ENCODE assay signal across 8 cellular contexts in the genomic region with DNA sequence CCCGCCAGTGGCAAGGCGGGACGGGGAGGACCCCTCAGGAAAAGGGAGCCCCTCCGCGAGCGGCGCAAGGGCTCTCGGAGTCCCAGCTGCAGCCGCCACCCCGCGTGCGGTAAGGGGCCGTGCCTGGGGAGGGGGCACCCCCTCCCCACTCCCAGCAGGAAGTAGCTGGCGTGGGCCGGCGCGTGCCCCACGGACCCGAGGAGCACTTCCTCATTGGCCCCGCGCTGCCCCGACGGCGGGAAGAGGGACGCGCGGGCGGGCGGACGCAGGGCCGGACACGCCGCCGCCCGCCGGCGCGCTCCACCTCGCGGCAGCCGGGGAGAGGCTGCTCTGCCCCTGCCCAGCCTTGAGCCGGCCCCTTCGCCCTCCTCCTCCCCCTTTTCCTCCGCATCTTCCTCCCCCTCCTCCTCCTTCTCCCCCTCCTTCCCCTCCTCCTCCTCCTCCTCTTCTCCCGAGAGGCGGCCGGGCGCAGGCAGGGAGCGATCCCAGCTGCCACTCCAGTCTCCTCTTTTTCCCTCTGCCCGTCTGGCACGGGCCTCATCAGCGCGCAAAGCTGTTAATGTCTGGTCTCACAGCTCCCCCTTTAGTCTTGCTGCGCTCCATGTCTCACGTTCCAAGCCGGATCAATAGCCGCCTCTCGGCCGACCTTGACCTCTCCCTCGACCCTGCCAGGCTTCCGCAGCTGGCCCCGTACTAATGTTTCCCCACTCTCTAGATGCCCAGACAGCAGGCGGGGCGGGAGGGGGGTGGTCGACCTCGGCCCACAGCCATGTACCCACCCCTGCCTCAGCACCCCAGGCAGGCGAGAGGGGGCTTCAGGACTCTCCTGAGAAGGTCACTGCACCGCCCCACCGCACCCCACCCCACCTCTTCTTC. TPM values are rescaled to one million over a fixed set of nuclear protein-coding genes. Genes with fewer than 3 reads are reported as not detected.
A peak's percentile ranks its signal among the peaks of the same experiment; 100 is the strongest.
DNase-seq lines count a peak whose midpoint lies in the region; ATAC-seq and TF ChIP-seq lines count a peak whose summit lies in the region.

No MANE protein-coding gene starts in this region.

- H3K27ac Mint-ChIP-seq in IgD-negative memory B cell, result no peak overlapping the region

- POLR2A ChIA-PET in PC-3 (lab: Charles Lee; ENCODE audit: unreplicated experiment), result no interaction called here

- peaks cover 89% of the 10 kb centered on the region for H3K27me3 ChIP-seq in PC-3 (ENCODE audit: low read length)
- peaks cover 47% of the 10 kb centered on the region for H3K27me3 ChIP-seq in adrenal gland
- no peaks in the 10 kb centered on the region for H3K27me3 ChIP-seq in parathyroid adenoma (ENCODE audit: control insufficient read depth, insufficient read depth, low read length)

- H3K4me3 ChIP-seq in PC-3 (ENCODE audit: low read length) (peak overlapping the region; percentile 48), adrenal gland (peak overlapping the region in 1 of 4 donors; percentile 29), parathyroid adenoma (ENCODE audit: low read depth, low read length) (peak overlapping the region; percentile 22)

- H3K4me2 ChIP-seq in PC-3 (ENCODE audit: low read length) (peak overlapping the region; percentile 78), parathyroid adenoma (ENCODE audit: low read length) (peak overlapping the region; percentile 50)

- H3K4me1 Mint-ChIP-seq in IgD-negative memory B cell, result peaks cover 8 to 17% (median 13%) of the 10 kb centered on the region in 3 donors

- no peak for TF ChIP-seq POLR2A in adrenal gland (IDR thresholded peaks at IDR 0.05)

- H3K27ac ChIP-seq in PC-3 (ENCODE audit: low read length) (no peak overlapping the region), adrenal gland (no peak overlapping the region), parathyroid adenoma (no peak overlapping the region)

- BruUV-seq in PC-3 (replicated peaks; lab: Mats Ljungman, UMichigan), result no TSS peak

- H3K36me3 Mint-ChIP-seq in IgD-negative memory B cell, result no peaks in the 10 kb centered on the region

- H3K4me1 ChIP-seq in PC-3 (ENCODE audit: insufficient read depth, low read length) (peaks cover 8% of the 10 kb centered on the region; the same call in 1 of the 2 replicates), adrenal gland (replicated peaks in 1 of 2) (peaks cover 6 to 17% of the 10 kb centered on the region in 2 donors), parathyroid adenoma (no peaks in the 10 kb centered on the region)

- H3K9me2 ChIP-seq in PC-3 (replicated peaks; ENCODE audit: low read length), result no peaks in the 10 kb centered on the region

- peaks cover 51% of the 10 kb centered on the region for H3K27me3 Mint-ChIP-seq in IgD-negative memory B cell

- CTCF ChIA-PET in PC-3 (lab: Charles Lee), result interaction anchor here (0.7 kb wide), 1 partner anchor 45 kb away, joined by 14 read pairs; no protein-coding TSS in a partner anchor

- no peaks in the 10 kb centered on the region for H3K79me2 ChIP-seq in PC-3 (ENCODE audit: low read length)
- no peaks in the 10 kb centered on the region for H3K79me2 ChIP-seq in parathyroid adenoma

- H3K36me3 ChIP-seq in PC-3 (ENCODE audit: low read depth, low read length) (no peaks in the 10 kb centered on the region), adrenal gland (replicated peaks in 1 of 2) (no peaks in the 10 kb centered on the region), parathyroid adenoma (ENCODE audit: control insufficient read depth, insufficient read depth, low read length) (no peaks in the 10 kb centered on the region)

- H3K9me3 Mint-ChIP-seq in IgD-negative memory B cell, result no peaks in the 10 kb centered on the region

- WGBS in adrenal gland, 4 donors, result 1 to 4% (median 2%) methylated on average over 40 to 69 of the region's 69 CpGs

- H3F3A ChIP-seq in PC-3 (ENCODE audit: low read length, unreplicated experiment), result no peaks in the 10 kb centered on the region

- intact Hi-C loops in PC-3 (cut with micrococcal nuclease) (no loop called here), adrenal gland (cut with DNase I) (no loop called here), left cardiac atrium (cut with DNase I) (no loop called here)

- H3K4me3 Mint-ChIP-seq in IgD-negative memory B cell, result peak overlapping the region in 3 of 4 donors; percentile 63 to 88 (median 66)

- no peaks in the 10 kb centered on the region for H4K20me1 ChIP-seq in PC-3 (ENCODE audit: low read length)

- ATAC-seq in PC-3, result peak; percentile 62
- ATAC-seq in left cardiac atrium, result peak; percentile 69 to 88
- no peak for ATAC-seq in HG02885 (IDR thresholded peaks at IDR 0.05; ENCODE audit: poor library complexity, unreplicated experiment)

- peak overlapping the region; percentile 48; the same call in 1 of the 2 replicates for H2AFZ ChIP-seq in PC-3 (ENCODE audit: low read length)
- peak overlapping the region; percentile 56 for H2AFZ ChIP-seq in parathyroid adenoma

- TF ChIP-seq CTCF in PC-3 (conservative IDR thresholded peaks at IDR 0.05; ENCODE audit: low read depth, low read length), result peak; percentile 36
- peak in 3 of 6 experiments; percentile 4 to 29 (median 16) for TF ChIP-seq CTCF in adrenal gland (IDR thresholded peaks at IDR 0.05)
- TF ChIP-seq CTCF in parathyroid adenoma (IDR thresholded peaks at IDR 0.05), result no peak

- no peaks in the 10 kb centered on the region for H3K9me3 ChIP-seq in PC-3 (ENCODE audit: low read length)
- no peaks in the 10 kb centered on the region for H3K9me3 ChIP-seq in adrenal gland (replicated peaks in 1 of 3)
- H3K9me3 ChIP-seq in parathyroid adenoma (ENCODE audit: control insufficient read depth, low read length), result no peaks in the 10 kb centered on the region

- H3K9ac ChIP-seq in PC-3 (ENCODE audit: low read length), result no peak overlapping the region
- H3K9ac ChIP-seq in parathyroid adenoma, result no peak overlapping the region

- DNase-seq in ELR (ENCODE audit: low read depth) (peak; percentile 66), PC-3 (peak; percentile 55), adrenal gland (peak in 6 of 7 donors; percentile 59 to 74 (median 68)), left cardiac atrium (peak; percentile 52), SKM-1 (lab: John Stamatoyannopoulos, UW; ENCODE audit: unreplicated experiment) (no peak)

RNA-seq across cellular contexts. Expression of gene BCL11B, which starts 2.6 kb away (rescaled TPM):
- polyA plus RNA-seq in IgD-negative memory B cell (0.38 TPM), adrenal gland (under 1 TPM; 0.24 to 0.49 (median 0.24) TPM)
- total RNA-seq in PC-3 (2014; rRNA removed) (0.73 and 1.7 TPM in 2 replicates), adrenal gland (1 to 10 TPM in 2 of 8 donors, under 1 TPM in 6; 0.24 to 1.1 (median 0.61) TPM), left cardiac atrium (under 1 TPM; 0.29 to 0.59 TPM)
